10 cellular contexts compared by ENCODE assay signal in genomic region chr3:151011427-151011826, GRCh38. TPM values are rescaled to one million over a fixed set of nuclear protein-coding genes. Genes with fewer than 3 reads are reported as not detected.
A peak's percentile ranks its signal among the peaks of the same experiment; 100 is the strongest.
DNase-seq lines count a peak whose midpoint lies in the region; TF ChIP-seq lines count a peak whose summit lies in the region.
"Had no signal": no experiment of that assay in that cellular context is flagged by ENCODE, and none has a peak within 500 bp of the region (broad histone marks: within the 10 kb centered on the region; RNA-seq: fewer than 3 reads in every experiment).

No MANE protein-coding gene starts in this region.

- H3K9ac ChIP-seq in mammary epithelial cell (ENCODE audit: insufficient read depth, low read length) (no peak overlapping the region), mesendoderm (ENCODE audit: low read length) (no peak overlapping the region)

- H3K27ac ChIP-seq in mammary epithelial cell (ENCODE audit: insufficient read depth, low read depth, low read length) (no peak overlapping the region), mesendoderm (ENCODE audit: low read depth, low read length) (no peak overlapping the region)

- DNase-seq in HCEC 1CT (peak; percentile 63), NCI-H2081 treated with DMSO at 0.1 percent for 48 hours (lab: John Stamatoyannopoulos, UW) (peak; percentile 73), mammary epithelial cell (peak; percentile 53), mesendoderm (peak; percentile 24), SKM-1 (lab: John Stamatoyannopoulos, UW; ENCODE audit: unreplicated experiment) (no peak), head of caudate nucleus (no peak), medulla oblongata (ENCODE audit: extremely low spot score) (no peak), GM10248 (ENCODE audit: extremely low spot score) (no peak)

- H3K27me3 ChIP-seq in mammary epithelial cell (ENCODE audit: insufficient read depth, low read length) (peaks cover 2% of the 10 kb centered on the region), mesendoderm (ENCODE audit: insufficient read depth, low read length, poor library complexity) (no peaks in the 10 kb centered on the region)

- no peak overlapping the region for H3K56ac ChIP-seq in mesendoderm (ENCODE audit: low read length)

- H4K5ac ChIP-seq in mesendoderm (ENCODE audit: low read length), result no peak overlapping the region

- in situ Hi-C loops in mammary epithelial cell (cut with MboI; ENCODE audit: low sequenced_read_pairs in 2 of 2), result no loop called here

- H3K9me3 ChIP-seq in mammary epithelial cell (replicated peaks; ENCODE audit: insufficient read depth, low read length), result no peaks in the 10 kb centered on the region

- no peak overlapping the region for H4K8ac ChIP-seq in mesendoderm (ENCODE audit: low read depth, low read length)

- TF ChIP-seq CTCF in mammary epithelial cell (conservative IDR thresholded peaks at IDR 0.05 in 1 of 2, IDR thresholded peaks at IDR 0.05 in 1 of 2; ENCODE audit: extremely low read depth in 1 of 2, insufficient read depth in 1 of 2, low read depth in 1 of 2, low read length in 2 of 2) (no peak), GM10248 (IDR thresholded peaks at IDR 0.05; ENCODE audit: control extremely low read depth, extremely low read depth, low read depth, missing control alignments) (no peak)

- H3K4ac ChIP-seq in mesendoderm (ENCODE audit: low read depth, low read length), result no peak overlapping the region

- no peak overlapping the region for H3K4me3 ChIP-seq in mammary epithelial cell (replicated peaks in 1 of 3; ENCODE audit: insufficient read depth in 1 of 3, low read depth in 2 of 3, low read length in 3 of 3)
- H3K4me3 ChIP-seq in mesendoderm (ENCODE audit: low read length), result no peak overlapping the region

- H3K36me3 ChIP-seq in mammary epithelial cell (ENCODE audit: insufficient read depth, low read length), result no peaks in the 10 kb centered on the region
- H3K36me3 ChIP-seq in mesendoderm (ENCODE audit: control insufficient read depth, insufficient read depth, low read length), result no peaks in the 10 kb centered on the region

- H3K23ac ChIP-seq in mesendoderm (ENCODE audit: low read length), result no peak overlapping the region

- CTCF ChIA-PET in mammary epithelial cell (lab: Charles Lee; ENCODE audit: low non-redundant PET), result no interaction called here
- CTCF ChIA-PET in GM10248 (lab: Yijun Ruan, JAX), result interaction anchor here (0.6 kb wide), 1 partner anchor 30 kb away, joined by 3 read pairs; no protein-coding TSS in a partner anchor

- no TSS peak for BruUV-seq in mammary epithelial cell (replicated peaks; lab: Mats Ljungman, UMichigan)

- no peaks in the 10 kb centered on the region for H3K79me2 ChIP-seq in mammary epithelial cell (ENCODE audit: insufficient read depth, low read length)
- H3K79me2 ChIP-seq in mesendoderm (ENCODE audit: control insufficient read depth, insufficient read depth, low read length), result no peaks in the 10 kb centered on the region

- H4K20me1 ChIP-seq in mammary epithelial cell (ENCODE audit: insufficient read depth, low read length), result no peaks in the 10 kb centered on the region

- dilution Hi-C loops in mammary epithelial cell (cut with HindIII; ENCODE audit: low sequenced_read_pairs), result no loop called here

- POLR2A ChIA-PET in GM10248 (lab: Yijun Ruan, JAX), result no interaction called here

- WGBS in mammary epithelial cell (ENCODE audit: low coverage, missing lambda C conversion rate), result 22% methylated on average over 4 of the region's 4 CpGs
- no CpG with 5 or more reads among the region's 4 CpGs for WGBS in mesendoderm (ENCODE audit: extremely low coverage, insufficient coverage, low lambda C conversion rate)

- no peak overlapping the region for H2AK5ac ChIP-seq in mesendoderm (ENCODE audit: low read length)

- H2AFZ ChIP-seq in mammary epithelial cell (ENCODE audit: low read depth, low read length), result no peak overlapping the region

- no peaks in the 10 kb centered on the region for H3K79me1 ChIP-seq in mesendoderm (ENCODE audit: low read length)

- H3K4me2 ChIP-seq in mammary epithelial cell (ENCODE audit: insufficient read depth, low read depth, low read length) (no peak overlapping the region), mesendoderm (ENCODE audit: low read length) (no peak overlapping the region)

- H2BK15ac ChIP-seq in mesendoderm (replicated peaks; ENCODE audit: low read depth), result no peak overlapping the region

- H2BK120ac ChIP-seq in mesendoderm (ENCODE audit: low read depth, low read length), result no peak overlapping the region

- no peaks in the 10 kb centered on the region for H3K4me1 ChIP-seq in mammary epithelial cell (ENCODE audit: insufficient read depth, low read length)
- peaks cover 2% of the 10 kb centered on the region for H3K4me1 ChIP-seq in mesendoderm (ENCODE audit: control insufficient read depth, low read depth, low read length)

- H3K18ac ChIP-seq in mesendoderm (ENCODE audit: low read length), result no peak overlapping the region

- no peak overlapping the region for H2BK5ac ChIP-seq in mesendoderm (ENCODE audit: low read length)

- intact Hi-C loops in mammary epithelial cell (cut with micrococcal nuclease), result no loop called here
- intact Hi-C loops in head of caudate nucleus (cut with DNase I), result no loop called here

RNA-seq across cellular contexts. Expression of gene CLRN1, which starts 38.9 kb away (rescaled TPM):
- total RNA-seq in mammary epithelial cell, result not detected
- polyA plus RNA-seq in mammary epithelial cell, result not detected
- not detected for polyA minus RNA-seq in mammary epithelial cell
- polyA plus RNA-seq in mesendoderm (2013, experiment 1 of 2), result not detected
- polyA plus RNA-seq in mesendoderm (2013, experiment 2 of 2), result not detected
- total RNA-seq: skeletal muscle tissue, ureter had no signal

Comparison
In these comparisons a context has a peak if more than half of its experiments do, and no peak if none do; other contexts are left out.
1. DNase-seq: peak in HCEC 1CT (single experiment), NCI-H2081 treated with DMSO at 0.1 percent for 48 hours (single experiment), mammary epithelial cell (single experiment) and mesendoderm (single experiment); none in SKM-1 (single experiment), head of caudate nucleus (0 of 42), medulla oblongata (single experiment) and GM10248 (single experiment).